Comparison of ENCODE assay signal across 15 cellular contexts in the genomic region with DNA sequence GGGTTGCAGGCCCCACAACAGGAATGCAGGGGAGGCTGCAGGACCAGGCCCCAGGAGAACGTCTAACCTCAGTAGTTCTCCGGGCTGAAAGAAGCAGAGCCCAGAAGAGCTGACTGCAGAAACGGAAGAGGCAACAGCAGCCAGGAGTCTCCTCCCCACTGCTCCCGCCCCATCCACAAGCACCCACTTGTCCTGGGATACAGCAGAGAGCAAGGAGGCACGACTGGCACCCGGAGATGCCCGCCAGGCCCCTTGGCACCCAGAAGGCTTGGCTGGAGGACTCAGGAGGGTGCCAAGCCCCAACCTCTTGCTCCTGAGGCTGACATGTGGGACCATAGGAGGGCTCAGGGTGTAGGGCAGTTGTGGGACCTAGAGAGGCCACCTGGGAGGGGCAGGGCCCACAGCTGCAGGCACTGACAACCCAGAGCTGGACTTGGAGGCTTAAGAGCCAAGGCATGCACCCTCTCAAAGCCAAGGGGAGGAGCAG. TPM values are rescaled to one million over a fixed set of nuclear protein-coding genes. Genes with fewer than 3 reads are reported as not detected.
DNase-seq lines count a peak whose midpoint lies in the region; ATAC-seq and TF ChIP-seq lines count a peak whose summit lies in the region.
"Had no signal": no experiment of that assay in that cellular context is flagged by ENCODE, and none has a peak within 500 bp of the region (broad histone marks: within the 10 kb centered on the region; RNA-seq: fewer than 3 reads in every experiment).

No MANE protein-coding gene starts in this region.

- H3K36me3 Mint-ChIP-seq in activated CD4-positive, alpha-beta memory T cell treated with anti-CD3 and anti-CD28 coated beads for 36 hours: no peaks in the 10 kb centered on the region
- H3K36me3 Mint-ChIP-seq: T-cell had no signal

- POLR2A ChIA-PET in activated CD4-positive, alpha-beta memory T cell treated with anti-CD3 and anti-CD28 coated beads for 36 hours (lab: Charles Lee): no interaction called here

- H3K4me1 ChIP-seq in esophagus muscularis mucosa (peaks cover 6 to 16% (median 12%) of the 10 kb centered on the region in 4 donors), prostate gland (replicated peaks) (no peaks in the 10 kb centered on the region), gastroesophageal sphincter (peaks cover 0 to 16% (median 0%) of the 10 kb centered on the region in 3 donors)

- no peak for TF ChIP-seq CTCF in esophagus muscularis mucosa (IDR thresholded peaks at IDR 0.05)
- no peak for TF ChIP-seq CTCF in prostate gland (IDR thresholded peaks at IDR 0.05)
- no peak for TF ChIP-seq CTCF in gastroesophageal sphincter (IDR thresholded peaks at IDR 0.05)

- intact Hi-C loops in activated CD4-positive, alpha-beta memory T cell treated with anti-CD3 and anti-CD28 coated beads for 36 hours (cut with micrococcal nuclease): loop anchor here (5.0 kb wide), 1 partner anchor 45 kb away; no protein-coding TSS in a partner anchor
- intact Hi-C loops in esophagus muscularis mucosa (cut with DNase I): loop anchor here (5.0 kb wide), 1 partner anchor 245 kb away; no protein-coding TSS in a partner anchor
- intact Hi-C loops in prostate gland (cut with DNase I): no loop called here

- H3K27me3 ChIP-seq in esophagus muscularis mucosa (peaks cover 0 to 14% (median 0%) of the 10 kb centered on the region in 4 donors), prostate gland (replicated peaks; ENCODE audit: insufficient read depth) (no peaks in the 10 kb centered on the region), gastroesophageal sphincter (no peaks in the 10 kb centered on the region)

- DNase-seq in activated CD8-positive, alpha-beta memory T cell treated with anti-CD3 and anti-CD28 coated beads for 24 hours: peak; percentile 53
- DNase-seq in activated CD8-positive, alpha-beta memory T cell treated with anti-CD3 and anti-CD28 coated beads, Interleukin-2, amount 50 U/mL, for 4 hours: no peak
- DNase-seq in activated CD4-positive, alpha-beta memory T cell treated with anti-CD3 and anti-CD28 coated beads for 36 hours: peak; percentile 7
- peak; percentile 80 for DNase-seq in esophagus muscularis mucosa (ENCODE audit: extremely low spot score)
- peak; percentile 60 for DNase-seq in prostate gland (ENCODE audit: low spot score)
- no peak for DNase-seq in OCI-M1 (lab: John Stamatoyannopoulos, UW)
- DNase-seq: activated naive CD4-positive, alpha-beta T cell; cerebellar nuclear complex; NCI-H1694 treated with DMSO at 0.1 percent for 48 hours had no signal

- H3K4me3 ChIP-seq in esophagus muscularis mucosa (no peak overlapping the region), prostate gland (no peak overlapping the region), gastroesophageal sphincter (no peak overlapping the region)

- H3K27me3 Mint-ChIP-seq in activated CD4-positive, alpha-beta memory T cell treated with anti-CD3 and anti-CD28 coated beads for 36 hours: no peaks in the 10 kb centered on the region
- H3K27me3 Mint-ChIP-seq: T-cell had no signal

- H3K9me3 ChIP-seq in esophagus muscularis mucosa (no peaks in the 10 kb centered on the region), prostate gland (no peaks in the 10 kb centered on the region), gastroesophageal sphincter (no peaks in the 10 kb centered on the region)

- TF ChIP-seq EP300 in esophagus muscularis mucosa (IDR thresholded peaks at IDR 0.05): no peak
- TF ChIP-seq EP300 in gastroesophageal sphincter (IDR thresholded peaks at IDR 0.05): no peak

- H3K36me3 ChIP-seq in esophagus muscularis mucosa (no peaks in the 10 kb centered on the region), prostate gland (no peaks in the 10 kb centered on the region), gastroesophageal sphincter (no peaks in the 10 kb centered on the region)

- H3K4me1 Mint-ChIP-seq in activated CD4-positive, alpha-beta memory T cell treated with anti-CD3 and anti-CD28 coated beads for 36 hours (ENCODE audit: low read depth): peaks cover 6% of the 10 kb centered on the region

- WGBS in esophagus muscularis mucosa: 85% methylated on average over 5 of the region's 7 CpGs
- 49% methylated on average over 7 of the region's 7 CpGs for whole genome bisulfite sequencing in prostate gland
- WGBS in gastroesophageal sphincter (ENCODE audit: low coverage in 1 of 2), 2 donors: 86% methylated on average over 7 of the region's 7 CpGs; no CpG with 5 or more reads in 1 of the 2 donors

- ATAC-seq in GM18861 (IDR thresholded peaks at IDR 0.05; ENCODE audit: unreplicated experiment): no peak
- ATAC-seq in gastroesophageal sphincter: no peak
- ATAC-seq: T-cell had no signal

- TF ChIP-seq POLR2A in esophagus muscularis mucosa (IDR thresholded peaks at IDR 0.05; ENCODE audit: low read depth) (no peak), prostate gland (IDR thresholded peaks at IDR 0.05) (no peak), gastroesophageal sphincter (IDR thresholded peaks at IDR 0.05) (no peak)

- H3K27ac ChIP-seq in esophagus muscularis mucosa (replicated peaks in 1 of 4) (no peak overlapping the region), prostate gland (peak overlapping the region in 1 of 2 donors; percentile 59), gastroesophageal sphincter (no peak overlapping the region)

- CTCF ChIA-PET in activated CD4-positive, alpha-beta memory T cell treated with anti-CD3 and anti-CD28 coated beads for 36 hours (lab: Charles Lee): interaction anchor here (0.6 to 2.6 kb wide), 3 partner anchors 246 to 276 kb away, joined by 3 to 21 read pairs (median 3); no protein-coding TSS in a partner anchor

- no peak overlapping the region for H3K4me3 Mint-ChIP-seq in activated CD4-positive, alpha-beta memory T cell treated with anti-CD3 and anti-CD28 coated beads for 36 hours
- H3K4me3 Mint-ChIP-seq: T-cell had no signal

- no peak overlapping the region for H3K27ac Mint-ChIP-seq in activated CD4-positive, alpha-beta memory T cell treated with anti-CD3 and anti-CD28 coated beads for 36 hours
- H3K27ac Mint-ChIP-seq: T-cell had no signal

- H3K9me3 Mint-ChIP-seq in activated CD4-positive, alpha-beta memory T cell treated with anti-CD3 and anti-CD28 coated beads for 36 hours: no peaks in the 10 kb centered on the region
- H3K9me3 Mint-ChIP-seq: T-cell had no signal

RNA-seq across cellular contexts. Expression of a gene that starts 29.0 kb away (rescaled TPM):
- total RNA-seq in activated CD4-positive, alpha-beta memory T cell treated with anti-CD3 and anti-CD28 coated beads for 36 hours: under 1 TPM; 0.92 to 0.97 TPM
- total RNA-seq in esophagus muscularis mucosa (1,000 to 10,000 TPM; 1,001 to 2,170 (median 1,411) TPM), prostate gland (100 to 1,000 TPM; 238 to 659 TPM), gastroesophageal sphincter (1,000 to 10,000 TPM in 3 of 4 donors, 100 to 1,000 TPM in 1; 825 to 2,193 (median 1,462) TPM)

RNA-seq across cellular contexts. Expression of a gene that starts 37.2 kb away (rescaled TPM):
- 1 to 10 TPM in 1 of 2 experiments, under 1 TPM in 1; 0.93 to 1.8 TPM for total RNA-seq in activated CD4-positive, alpha-beta memory T cell treated with anti-CD3 and anti-CD28 coated beads for 36 hours
- total RNA-seq in esophagus muscularis mucosa: under 1 TPM in 1 of 4 donors, not detected in 3; 0.11 TPM
- total RNA-seq in prostate gland: under 1 TPM; 0.11 to 0.27 TPM
- total RNA-seq in gastroesophageal sphincter: not detected
- total RNA-seq: A172, renal cortical epithelial cell, urinary bladder had no signal

Comparison
In these comparisons a context has a peak if more than half of its experiments do, and no peak if none do; other contexts are left out.
1. DNase-seq: peak in activated CD8-positive, alpha-beta memory T cell treated with anti-CD3 and anti-CD28 coated beads for 24 hours (single experiment), activated CD4-positive, alpha-beta memory T cell treated with anti-CD3 and anti-CD28 coated beads for 36 hours (single experiment), esophagus muscularis mucosa (single experiment) and prostate gland (single experiment); none in activated CD8-positive, alpha-beta memory T cell treated with anti-CD3 and anti-CD28 coated beads, Interleukin-2, amount 50 U/mL, for 4 hours (single experiment) and OCI-M1 (single experiment).
2. RNA of a gene that starts 29.0 kb away (total RNA-seq): 825 to 2,193 TPM in gastroesophageal sphincter, 1,001 to 2,170 TPM in esophagus muscularis mucosa and 238 to 659 TPM in prostate gland; 0.92 to 0.97 TPM in activated CD4-positive, alpha-beta memory T cell treated with anti-CD3 and anti-CD28 coated beads for 36 hours; every median in the first group is over 100 times any median in the second.